In genomic region chr3:9135930-9136525, GRCh38 we compare ENCODE assay signal across 10 cellular contexts.
DNase-seq lines count a peak whose midpoint lies in the region; ATAC-seq lines count a peak whose summit lies in the region.
"Had no signal": no experiment of that assay in that cellular context is flagged by ENCODE, and none has a peak within 500 bp of the region (broad histone marks: within the 10 kb centered on the region; RNA-seq: fewer than 3 reads in every experiment).

No MANE protein-coding gene starts in this region.

- DNase-seq in NCI-H69 (lab: John Stamatoyannopoulos, UW) (peak; percentile 65), cerebellum (ENCODE audit: low spot score) (peak; percentile 48), left kidney (ENCODE audit: low read depth, low spot score) (peak; percentile 92)
- DNase-seq in stimulated activated CD8-positive, alpha-beta memory T cell treated with anti-CD3 and anti-CD28 coated beads, Interleukin-4, amount 100 ng/mL, for 48 hours, result peak; percentile 24
- DNase-seq: NCI-H774 had no signal

- no peak for ATAC-seq in GM21786 (IDR thresholded peaks at IDR 0.05; ENCODE audit: unreplicated experiment)
- ATAC-seq in GM18909 (IDR thresholded peaks at IDR 0.05; ENCODE audit: poor library complexity, unreplicated experiment), result no peak
- no peak for ATAC-seq in GM21825 (IDR thresholded peaks at IDR 0.05; ENCODE audit: unreplicated experiment)
- ATAC-seq in GM19467 (IDR thresholded peaks at IDR 0.05; ENCODE audit: unreplicated experiment), result no peak
- ATAC-seq: GM12878 had no signal

Comparison
In these comparisons a context has a peak if more than half of its experiments do, and no peak if none do; other contexts are left out.
1. DNase-seq: peak in every context shown above with its lines; median percentile 92 in left kidney; 65 in NCI-H69; 48 in cerebellum; 24 in stimulated activated CD8-positive, alpha-beta memory T cell treated with anti-CD3 and anti-CD28 coated beads, Interleukin-4, amount 100 ng/mL, for 48 hours.